ENCODE assay signal across 18 cellular contexts in genomic region chr9:129361196-129361595, GRCh38.
DNase-seq lines count a peak whose midpoint lies in the region; FAIRE-seq and TF ChIP-seq lines count a peak whose summit lies in the region.
"Had no signal": no experiment of that assay in that cellular context is flagged by ENCODE, and none has a peak within 500 bp of the region (broad histone marks: within the 10 kb centered on the region; RNA-seq: fewer than 3 reads in every experiment).

No MANE protein-coding gene starts in this region.

- H3K4me3 ChIP-seq in HEK293 (ENCODE audit: low read depth, low read length) = no peak overlapping the region

- H3K4me3 Mint-ChIP-seq in brain (peak overlapping the region in 1 of 5 experiments; percentile 60), nephron (no peak overlapping the region)
- H3K4me3 Mint-ChIP-seq: CD4-positive, CD25-positive, alpha-beta regulatory T cell had no signal

- H3K27ac ChIP-seq in HEK293 (ENCODE audit: extremely low read depth, low read depth, low read length) = no peak overlapping the region

- no peaks in the 10 kb centered on the region for H3K9me3 ChIP-seq in HEK293 (ENCODE audit: control insufficient read depth, insufficient read depth, low read depth, low read length)

- H3K4me1 ChIP-seq in HEK293 (ENCODE audit: control insufficient read depth, insufficient read depth, low read length) = no peaks in the 10 kb centered on the region

- H3K36me3 ChIP-seq in HEK293 (ENCODE audit: control insufficient read depth in 2 of 2, insufficient read depth in 1 of 2, low read length in 2 of 2) = no peaks in the 10 kb centered on the region

- CTCF ChIA-PET in HEK293 (lab: Yijun Ruan, JAX) = interaction anchor here (0.7 kb wide), 1 partner anchor 443 kb away, joined by 3 read pairs; no protein-coding TSS in a partner anchor

- TF ChIP-seq CTCF in HEK293 (tag by site-specific recombination; IDR thresholded peaks at IDR 0.05) (no peak), brain (conservative IDR thresholded peaks at IDR 0.05) (no peak), nephron (IDR thresholded peaks at IDR 0.05; ENCODE audit: unreplicated experiment in 3 of 3) (no peak), GM10266 (IDR thresholded peaks at IDR 0.05; ENCODE audit: control insufficient read depth, insufficient read depth, low read depth, missing control alignments) (no peak)

- H3K27me3 Mint-ChIP-seq in brain = peaks cover 6% of the 10 kb centered on the region
- H3K27me3 Mint-ChIP-seq in nephron (ENCODE audit: low read depth) = no peaks in the 10 kb centered on the region

- POLR2A ChIA-PET in HEK293 (lab: Yijun Ruan, JAX) = interaction anchor here (1.1 kb wide), 1 partner anchor 184 kb away, joined by 3 read pairs; no protein-coding TSS in a partner anchor

- DNase-seq in urothelium cell line (ENCODE audit: low spot score) (no peak), GM10266 (ENCODE audit: extremely low spot score) (no peak), UCSD-AML1 (lab: John Stamatoyannopoulos, UW; ENCODE audit: unreplicated experiment) (no peak)
- DNase-seq in activated CD4-positive, alpha-beta T cell treated with anti-CD3 and anti-CD28 coated beads for 4 hours = no peak
- DNase-seq: AML-193; CD4-positive, CD25-positive, alpha-beta regulatory T cell; COR-L47; DMS153; GDM1; GOT3; KG1; NCI-H1417 treated with DMSO at 0.1 percent for 48 hours; NCI-H187 treated with DMSO at 0.1 percent for 48 hours; NCI-H226; NCI-H524 treated with DMSO at 0.1 percent for 48 hours had no signal

- H3K9me3 Mint-ChIP-seq in brain (no peaks in the 10 kb centered on the region), nephron (no peaks in the 10 kb centered on the region)

- H3K4me1 Mint-ChIP-seq in brain = peaks cover 31% of the 10 kb centered on the region
- H3K4me1 Mint-ChIP-seq in nephron = peaks cover 26% of the 10 kb centered on the region

- FAIRE-seq in urothelium cell line (lab: Jason Lieb, UNC) = peak; percentile 97

- H3K27ac Mint-ChIP-seq in brain (peak overlapping the region; percentile 20 to 94 (median 70)), nephron (peak overlapping the region in 2 of 3 experiments; percentile 26 to 49)
- H3K27ac Mint-ChIP-seq: CD4-positive, CD25-positive, alpha-beta regulatory T cell had no signal

- no peaks in the 10 kb centered on the region for H3K36me3 Mint-ChIP-seq in brain
- H3K36me3 Mint-ChIP-seq in nephron (ENCODE audit: low read depth) = no peaks in the 10 kb centered on the region
- H3K36me3 Mint-ChIP-seq: CD4-positive, CD25-positive, alpha-beta regulatory T cell had no signal

TF ChIP-seq in HEK293, 187 proteins besides CTCF, POLR2A, EP300 and RAD21:
- TF ChIP-seq ZSCAN4 (tag by site-specific recombination; IDR thresholded peaks at IDR 0.05) (peak; percentile 91), ZNF416 (tag by site-specific recombination; IDR thresholded peaks at IDR 0.05) (no peak), ZFHX2 (tag by site-specific recombination; conservative IDR thresholded peaks at IDR 0.05) (peak; percentile 18; the same call in 1 of the 2 replicates), ZNF621 (tag by site-specific recombination; IDR thresholded peaks at IDR 0.05) (0 out of 2 replicates have a peak, but pooled peaks have one; percentile 24)
- TF ChIP-seq, protein P1, sequence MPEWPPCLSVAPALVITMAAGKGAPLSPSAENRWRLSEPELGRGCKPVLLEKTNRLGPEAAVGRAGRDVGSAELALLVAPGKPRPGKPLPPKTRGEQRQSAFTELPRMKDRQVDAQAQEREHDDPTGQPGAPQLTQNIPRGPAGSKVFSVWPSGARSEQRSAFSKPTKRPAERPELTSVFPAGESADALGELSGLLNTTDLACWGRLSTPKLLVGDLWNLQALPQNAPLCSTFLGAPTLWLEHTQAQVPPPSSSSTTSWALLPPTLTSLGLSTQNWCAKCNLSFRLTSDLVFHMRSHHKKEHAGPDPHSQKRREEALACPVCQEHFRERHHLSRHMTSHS (tag by site-specific recombination; IDR thresholded peaks at IDR 0.05) = 0 out of 2 replicates have a peak, but pooled peaks have one; percentile 43
